ENCODE assay signal across 8 cellular contexts in genomic region chr19:12789904-12790619, GRCh38. TPM values are rescaled to one million over a fixed set of nuclear protein-coding genes. Genes with fewer than 3 reads are reported as not detected.
A peak's percentile ranks its signal among the peaks of the same experiment; 100 is the strongest.
DNase-seq lines count a peak whose midpoint lies in the region; ATAC-seq and TF ChIP-seq lines count a peak whose summit lies in the region.

No MANE protein-coding gene starts in this region.

- no peak for TF ChIP-seq CTCF in AG09319 (IDR thresholded peaks at IDR 0.05; ENCODE audit: low read depth, low read length)

- ATAC-seq in GM19025 (IDR thresholded peaks at IDR 0.05; ENCODE audit: low read depth, unreplicated experiment) (peak; percentile 40), HG03196 (IDR thresholded peaks at IDR 0.05; ENCODE audit: unreplicated experiment) (peak; percentile 32), left colon (peak; percentile 44)

- peak overlapping the region; percentile 100 for H3K27ac ChIP-seq in cingulate gyrus (ENCODE audit: low read depth, low read length)

- intact Hi-C loops in left colon (cut with DNase I, micrococcal nuclease): no loop called here

- DNase-seq in AG09319 (ENCODE audit: extremely low read depth, low read depth) (peak; percentile 94), NCI-H524 (lab: John Stamatoyannopoulos, UW) (peak; percentile 95 to 97), left colon (peak; percentile 95 to 98)
- DNase-seq in activated CD4-positive, alpha-beta T cell treated with anti-CD3 and anti-CD28 coated beads for 48 hours: peak; percentile 98
- peak; percentile 70 to 83 for DNase-seq in stimulated activated CD4-positive, alpha-beta T cell treated with anti-CD3 and anti-CD28 coated beads, Interleukin-1b, Interleukin-23, amount 100 ng/mL, for 4 hours (ENCODE audit: low read depth in 2 of 2)

RNA-seq across cellular contexts. Expression of gene JUNB, which starts 1.2 kb away (rescaled TPM):
- 100 to 1,000 TPM; 169 to 314 TPM for total RNA-seq in left colon

RNA-seq across cellular contexts. Expression of gene PRDX2, which starts 11.5 kb away (rescaled TPM):
- 100 to 1,000 TPM; 249 to 298 TPM for total RNA-seq in left colon

RNA-seq across cellular contexts. Expression of gene THSD8, which starts 11.8 kb away (rescaled TPM):
- 1 to 10 TPM; 3.2 to 4.4 TPM for total RNA-seq in left colon

RNA-seq across cellular contexts. Expression of gene HOOK2, which starts 14.7 kb away (rescaled TPM):
- total RNA-seq in left colon: 10 to 100 TPM; 58.3 to 83.1 TPM

RNA-seq across cellular contexts. Expression of gene RNASEH2A, which starts 16.3 kb away (rescaled TPM):
- total RNA-seq in left colon: 10 to 100 TPM in 1 of 2 donors, 1 to 10 TPM in 1; 5.7 to 10.9 TPM

Comparison
In these comparisons a context has a peak if more than half of its experiments do, and no peak if none do; other contexts are left out.
1. Peak in every context shown above with its lines: DNase-seq, ATAC-seq and H3K27ac ChIP-seq.